In genomic region chr10:131310054-131310903, GRCh38 we compare ENCODE assay signal across 12 cellular contexts. TPM values are rescaled to one million over a fixed set of nuclear protein-coding genes. Genes with fewer than 3 reads are reported as not detected.
DNase-seq lines count a peak whose midpoint lies in the region; ATAC-seq and TF ChIP-seq lines count a peak whose summit lies in the region.
"Had no signal": no experiment of that assay in that cellular context is flagged by ENCODE, and none has a peak within 500 bp of the region (broad histone marks: within the 10 kb centered on the region; RNA-seq: fewer than 3 reads in every experiment).

No MANE protein-coding gene starts in this region.

- ATAC-seq in GM21723 (IDR thresholded peaks at IDR 0.05; ENCODE audit: unreplicated experiment) = no peak
- ATAC-seq: gastroesophageal sphincter, Panc1 had no signal

- TF ChIP-seq CTCF in Loucy (conservative IDR thresholded peaks at IDR 0.05; ENCODE audit: low read length) = peak; percentile 16; the same call in 1 of the 2 replicates
- peak; percentile 69 for TF ChIP-seq CTCF in chondrocyte (IDR thresholded peaks at IDR 0.05)
- TF ChIP-seq CTCF in neural cell (IDR thresholded peaks at IDR 0.05; ENCODE audit: poor library complexity, severe bottlenecking) = peak; percentile 64

- no peak overlapping the region for H2AFZ ChIP-seq in Loucy (ENCODE audit: low read length)
- H2AFZ ChIP-seq in neural cell (ENCODE audit: low read depth, low read length) = no peak overlapping the region

- H3K4me2 ChIP-seq in Loucy (ENCODE audit: low read depth, low read length, poor library complexity, severe bottlenecking) (no peak overlapping the region), neural cell (ENCODE audit: low read length) (peak overlapping the region; percentile 35)

- H3K9me2 ChIP-seq in Loucy (replicated peaks; ENCODE audit: low read depth, low read length) (no peaks in the 10 kb centered on the region), neural cell (ENCODE audit: insufficient read depth, low read length) (no peaks in the 10 kb centered on the region)

- CTCF ChIA-PET in HEK293T (lab: Yijun Ruan, JAX) = no interaction called here

- H3K9me3 Mint-ChIP-seq in chondrocyte (ENCODE audit: low read depth) = peaks cover 2% of the 10 kb centered on the region

- H3K9me3 ChIP-seq in Loucy (ENCODE audit: insufficient read depth, low read depth, low read length) (peaks cover 9% of the 10 kb centered on the region; the same call in 1 of the 2 replicates), neural cell (ENCODE audit: low read length) (no peaks in the 10 kb centered on the region)
- H3K9me3 ChIP-seq: pancreas had no signal

- no peak for TF ChIP-seq EP300 in neural cell (conservative IDR thresholded peaks at IDR 0.05; ENCODE audit: poor library complexity, severe bottlenecking)

- no peaks in the 10 kb centered on the region for H3K4me1 ChIP-seq in Loucy (ENCODE audit: insufficient read depth, low read length, poor library complexity, severe bottlenecking)

- H3K4me3 ChIP-seq in Loucy (ENCODE audit: low read length, poor library complexity, severe bottlenecking) (no peak overlapping the region), neural cell (ENCODE audit: low read length) (peak overlapping the region; percentile 72)

- H3K4me1 Mint-ChIP-seq in chondrocyte (ENCODE audit: low read depth) = peaks cover 6% of the 10 kb centered on the region

- H4K20me1 ChIP-seq in Loucy (ENCODE audit: insufficient read depth, low read length, poor library complexity, severe bottlenecking) (no peaks in the 10 kb centered on the region), neural cell (ENCODE audit: insufficient read depth) (no peaks in the 10 kb centered on the region)

- H3K4me3 Mint-ChIP-seq in chondrocyte (ENCODE audit: unreplicated experiment) = no peak overlapping the region

- H3K27me3 ChIP-seq in Loucy (ENCODE audit: insufficient read depth, low read length, poor library complexity, severe bottlenecking) = no peaks in the 10 kb centered on the region
- peaks cover 34% of the 10 kb centered on the region for H3K27me3 ChIP-seq in neural cell (ENCODE audit: insufficient read depth, low read depth, low read length)

- H3K36me3 Mint-ChIP-seq in chondrocyte (ENCODE audit: low read depth) = no peaks in the 10 kb centered on the region

- no peaks in the 10 kb centered on the region for H3F3A ChIP-seq in Loucy (ENCODE audit: low read depth)
- H3F3A ChIP-seq in neural cell (ENCODE audit: insufficient read depth, low read length, poor library complexity, severe bottlenecking) = no peaks in the 10 kb centered on the region

- TF ChIP-seq RAD21 in neural cell (conservative IDR thresholded peaks at IDR 0.05) = peak; percentile 61

- no peak overlapping the region for H3K27ac Mint-ChIP-seq in chondrocyte (ENCODE audit: unreplicated experiment)

- H3K27me3 Mint-ChIP-seq in chondrocyte (ENCODE audit: low read depth) = peaks cover 39% of the 10 kb centered on the region

- H3K36me3 ChIP-seq in Loucy (ENCODE audit: insufficient read depth, low read length) (no peaks in the 10 kb centered on the region), neural cell (ENCODE audit: insufficient read depth, low read length) (no peaks in the 10 kb centered on the region)
- H3K36me3 ChIP-seq: gastroesophageal sphincter, pancreas had no signal

- H3K27ac ChIP-seq in neural cell (ENCODE audit: low read length) = no peak overlapping the region
- H3K27ac ChIP-seq: gastroesophageal sphincter, pancreas had no signal

- H3K79me2 ChIP-seq in Loucy (ENCODE audit: insufficient read depth, low read length) = no peaks in the 10 kb centered on the region
- H3K79me2 ChIP-seq in neural cell (replicated peaks; ENCODE audit: insufficient read depth, low read length) = no peaks in the 10 kb centered on the region

- POLR2A ChIA-PET in HEK293T (lab: Yijun Ruan, JAX) = no interaction called here

- H3K9ac ChIP-seq in Loucy (ENCODE audit: low read depth, low read length, poor library complexity, severe bottlenecking) = no peak overlapping the region
- peak overlapping the region; percentile 50 for H3K9ac ChIP-seq in neural cell (ENCODE audit: low read length)

- DNase-seq in NCI-H1436 (lab: John Stamatoyannopoulos, UW) (peak; percentile 9), NCI-H1436 treated with DMSO at 0.1 percent for 48 hours (lab: John Stamatoyannopoulos, UW) (no peak), chondrocyte (ENCODE audit: low spot score) (no peak), GDM1 (lab: John Stamatoyannopoulos, UW) (no peak), HEK293T (ENCODE audit: extremely low spot score) (no peak)

TF ChIP-seq in neural cell, 6 proteins besides CTCF, POLR2A, EP300 and RAD21:
- TF ChIP-seq SMC3 (conservative IDR thresholded peaks at IDR 0.05; ENCODE audit: poor library complexity) = peak; percentile 57
- no peak for TF ChIP-seq MXI1 (conservative IDR thresholded peaks at IDR 0.05; ENCODE audit: poor library complexity, severe bottlenecking)
TF ChIP-seq in neural cell: peak in this region for 1.

TF ChIP-seq in HEK293T, 16 proteins besides CTCF, POLR2A, EP300 and RAD21:
- TF ChIP-seq ELF4 (IDR thresholded peaks at IDR 0.05) = no peak
- no peak for TF ChIP-seq BHLHE40 (IDR thresholded peaks at IDR 0.05; ENCODE audit: borderline replicate concordance)
- TF ChIP-seq SP1 (IDR thresholded peaks at IDR 0.05) = no peak
- no peak for TF ChIP-seq FOXA1 (IDR thresholded peaks at IDR 0.05)

RNA-seq across cellular contexts. Expression of gene TCERG1L, which starts 1.2 kb away (rescaled TPM):
- total RNA-seq in chondrocyte = not detected in 3 replicates
- polyA plus RNA-seq in neural cell = 0.53 TPM in 1 of 2 replicates, not detected in the other
- 0.24 and 0.58 TPM in 2 replicates for polyA minus RNA-seq in neural cell
- total RNA-seq: H4 had no signal

Comparison
In these comparisons a context has a peak if more than half of its experiments do, and no peak if none do; other contexts are left out.
1. CTCF ChIP-seq: peak in every context shown above with its lines; median percentile 69 in chondrocyte; 64 in neural cell; 16 in Loucy.